ENCODE assay signal across 10 cellular contexts in genomic region chr5:151671979-151672378, GRCh38. TPM values are rescaled to one million over a fixed set of nuclear protein-coding genes. Genes with fewer than 3 reads are reported as not detected.
A peak's percentile ranks its signal among the peaks of the same experiment; 100 is the strongest.
DNase-seq lines count a peak whose midpoint lies in the region; ATAC-seq and TF ChIP-seq lines count a peak whose summit lies in the region.
"Had no signal": no experiment of that assay in that cellular context is flagged by ENCODE, and none has a peak within 500 bp of the region (broad histone marks: within the 10 kb centered on the region; RNA-seq: fewer than 3 reads in every experiment).

No MANE protein-coding gene starts in this region.

- WGBS in body of pancreas, 2 donors: 75 to 92% methylated on average over 4 to 5 of the region's 5 CpGs
- WGBS in heart right ventricle, 2 donors: 51 to 65% methylated on average over 5 of the region's 5 CpGs
- WGBS in psoas muscle, 3 donors: 59 to 70% (median 66%) methylated on average over 5 of the region's 5 CpGs

- intact Hi-C loops in body of pancreas (cut with DNase I) (no loop called here), heart right ventricle (cut with DNase I) (no loop called here), psoas muscle (cut with DNase I) (loop anchor here in 1 of 2 donors (10.0 kb wide), 1 partner anchor 647 kb away; the partner anchor contains the start of gene GPX3)

- TF ChIP-seq CTCF in body of pancreas (IDR thresholded peaks at IDR 0.05): no peak
- TF ChIP-seq CTCF in heart right ventricle (IDR thresholded peaks at IDR 0.05): no peak
- no peak for TF ChIP-seq CTCF in psoas muscle (IDR thresholded peaks at IDR 0.05)

- ATAC-seq in body of pancreas (peak; percentile 30), heart right ventricle (peak in 6 of 8 donors; percentile 21 to 77 (median 58)), psoas muscle (peak; percentile 15 to 61 (median 44))

- no peaks in the 10 kb centered on the region for H3K36me3 ChIP-seq in body of pancreas (replicated peaks in 1 of 2; ENCODE audit: insufficient read depth in 1 of 2, low read depth in 2 of 2)
- H3K36me3 ChIP-seq in heart right ventricle: peaks cover 0 to 93% (median 30%) of the 10 kb centered on the region in 9 donors
- H3K36me3 ChIP-seq in psoas muscle (ENCODE audit: insufficient read depth in 1 of 2, low read depth in 1 of 2): peaks cover 0 to 91% of the 10 kb centered on the region in 2 donors
- no peaks in the 10 kb centered on the region for H3K36me3 ChIP-seq in effector memory CD4-positive, alpha-beta T cell (ENCODE audit: control insufficient read depth, insufficient read depth, low read length)

- H3K4me1 ChIP-seq in body of pancreas (peaks cover 15% of the 10 kb centered on the region), heart right ventricle (peaks cover 44 to 98% (median 90%) of the 10 kb centered on the region in 9 donors), psoas muscle (peaks cover 60% of the 10 kb centered on the region)
- no peaks in the 10 kb centered on the region for H3K4me1 ChIP-seq in effector memory CD4-positive, alpha-beta T cell (ENCODE audit: control insufficient read depth, insufficient read depth, low read length, poor library complexity, severe bottlenecking)

- H3K27ac ChIP-seq in body of pancreas: peak overlapping the region in 2 of 4 donors; percentile 19 to 32
- H3K27ac ChIP-seq in heart right ventricle: peak overlapping the region; percentile 41 to 89 (median 80)
- H3K27ac ChIP-seq in psoas muscle: peak overlapping the region; percentile 89
- no peak overlapping the region for H3K27ac ChIP-seq in effector memory CD4-positive, alpha-beta T cell (ENCODE audit: insufficient read depth, low read length, poor library complexity, severe bottlenecking)

- H3K4me3 ChIP-seq in body of pancreas (no peak overlapping the region), heart right ventricle (no peak overlapping the region), psoas muscle (no peak overlapping the region)
- no peak overlapping the region for H3K4me3 ChIP-seq in effector memory CD4-positive, alpha-beta T cell (ENCODE audit: insufficient read depth, low read depth, low read length, poor library complexity, severe bottlenecking)

- DNase-seq in DMS53 (lab: John Stamatoyannopoulos, UW): peak; percentile 61
- DNase-seq in body of pancreas: peak in 2 of 4 donors; percentile 26 to 27
- peak; percentile 35 to 64 for DNase-seq in heart right ventricle
- peak in 1 of 2 donors; percentile 64 for DNase-seq in psoas muscle
- no peak for DNase-seq in effector CD8-positive, alpha-beta T cell (lab: John Stamatoyannopoulos, UW)
- no peak for DNase-seq in cerebellar nuclear complex (lab: John Stamatoyannopoulos, UW)
- DNase-seq in effector memory CD4-positive, alpha-beta T cell: no peak
- no peak for DNase-seq in T1000 (lab: John Stamatoyannopoulos, UW)
- DNase-seq: activated CD4-positive, alpha-beta T cell treated with anti-CD3 and anti-CD28 coated beads, Interleukin-2, amount 50 U/mL, for 4 hours; AML-193 had no signal

- no peaks in the 10 kb centered on the region for H3K27me3 ChIP-seq in body of pancreas
- no peaks in the 10 kb centered on the region for H3K27me3 ChIP-seq in heart right ventricle
- H3K27me3 ChIP-seq in psoas muscle (ENCODE audit: insufficient read depth in 3 of 3, low read length in 2 of 3): no peaks in the 10 kb centered on the region
- H3K27me3 ChIP-seq in effector memory CD4-positive, alpha-beta T cell (replicated peaks; ENCODE audit: control insufficient read depth, insufficient read depth, low read length, poor library complexity, severe bottlenecking): no peaks in the 10 kb centered on the region

- no peak for TF ChIP-seq POLR2A in body of pancreas (IDR thresholded peaks at IDR 0.05)

- H3K9me3 ChIP-seq in body of pancreas (no peaks in the 10 kb centered on the region), heart right ventricle (no peaks in the 10 kb centered on the region), psoas muscle (no peaks in the 10 kb centered on the region)
- no peaks in the 10 kb centered on the region for H3K9me3 ChIP-seq in effector memory CD4-positive, alpha-beta T cell (ENCODE audit: control insufficient read depth, low read length)

RNA-seq across cellular contexts. Expression of gene SPARC, which starts 14.7 kb away (rescaled TPM):
- total RNA-seq in body of pancreas (100 to 1,000 TPM in 1 of 2 donors, 10 to 100 TPM in 1; 76.0 to 168 TPM), heart right ventricle (1,000 to 10,000 TPM in 1 of 10 donors, 100 to 1,000 TPM in 9; 261 to 1,135 (median 456) TPM), psoas muscle (100 to 1,000 TPM; 175 to 687 (median 372) TPM)
- polyA plus RNA-seq in heart right ventricle (100 to 1,000 TPM; 144 to 924 TPM), psoas muscle (100 to 1,000 TPM; 111 to 331 (median 170) TPM)

Comparison
In these comparisons a context has a peak if more than half of its experiments do, and no peak if none do; other contexts are left out.
1. DNase-seq: peak in DMS53 (single experiment) and heart right ventricle (2 of 2); none in effector CD8-positive, alpha-beta T cell (single experiment), cerebellar nuclear complex (0 of 2), effector memory CD4-positive, alpha-beta T cell (0 of 3) and T1000 (single experiment).
2. Peak in every context shown above with its lines, with median percentiles within 50 percentile points of each other: ATAC-seq.